In the genomic region with DNA sequence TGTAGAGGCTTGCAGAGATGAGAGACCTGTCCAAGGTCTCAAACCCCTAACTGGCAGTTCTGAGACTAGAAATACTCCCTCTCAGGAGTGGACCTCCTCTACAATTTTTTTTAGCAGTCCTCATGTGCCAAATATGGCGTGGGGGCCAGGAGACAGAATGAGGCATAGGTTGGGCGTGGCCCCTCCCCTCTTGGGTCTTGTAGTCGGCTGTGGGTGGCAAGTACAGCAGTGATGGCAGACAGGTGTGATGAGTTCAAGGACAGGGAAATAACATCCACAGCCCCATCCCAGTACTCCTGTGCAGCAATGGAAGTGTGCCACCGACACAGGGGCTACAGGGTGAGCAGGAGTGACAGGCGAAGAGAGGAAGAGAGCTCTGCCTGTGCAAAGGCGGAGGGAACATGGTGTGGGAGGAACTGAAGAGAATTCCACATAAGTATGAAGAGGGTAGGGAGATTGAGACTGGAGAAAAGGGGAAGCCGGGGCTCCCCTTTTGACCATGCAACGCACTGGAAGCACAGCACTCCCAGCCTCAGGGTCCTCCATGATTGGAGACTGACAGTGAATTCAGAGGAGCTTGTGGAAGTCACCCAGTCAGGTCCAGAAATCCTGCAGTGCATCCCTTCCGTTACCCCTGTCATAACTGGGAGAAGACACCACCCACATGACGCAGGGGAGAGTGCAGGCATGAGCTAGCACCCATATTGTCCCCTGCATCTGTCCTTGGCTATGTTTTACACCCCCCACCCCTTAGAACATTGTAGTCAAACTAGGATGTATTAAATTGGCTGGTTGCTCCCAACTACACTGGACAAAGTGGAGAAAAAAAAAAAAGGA, we compare ENCODE assay signal across 12 cellular contexts. TPM values are rescaled to one million over a fixed set of nuclear protein-coding genes. Genes with fewer than 3 reads are reported as not detected.
DNase-seq lines count a peak whose midpoint lies in the region; ATAC-seq and TF ChIP-seq lines count a peak whose summit lies in the region.
"Had no signal": no experiment of that assay in that cellular context is flagged by ENCODE, and none has a peak within 500 bp of the region (broad histone marks: within the 10 kb centered on the region; RNA-seq: fewer than 3 reads in every experiment).

No MANE protein-coding gene starts in this region.

- H3K27me3 Mint-ChIP-seq in activated naive CD4-positive, alpha-beta T cell treated with anti-CD3 and anti-CD28 coated beads for 36 hours (ENCODE audit: low read depth) = no peaks in the 10 kb centered on the region

- intact Hi-C loops in activated naive CD4-positive, alpha-beta T cell treated with anti-CD3 and anti-CD28 coated beads for 36 hours (cut with micrococcal nuclease) = no loop called here
- intact Hi-C loops in right cardiac atrium (cut with DNase I) (no loop called here), stomach (cut with DNase I; ENCODE audit: low total_unique reads) (no loop called here)

- TF ChIP-seq CTCF in Peyer's patch (IDR thresholded peaks at IDR 0.05) = no peak
- TF ChIP-seq CTCF in stomach (IDR thresholded peaks at IDR 0.05) = no peak

- CTCF ChIA-PET in activated naive CD4-positive, alpha-beta T cell treated with anti-CD3 and anti-CD28 coated beads for 36 hours (lab: Charles Lee) = interaction anchor here (0.5 to 9.1 kb wide), 5 partner anchors 8 to 80 kb away, joined by 3 to 200 read pairs (median 4); a partner anchor contains a TSS

- TF ChIP-seq EP300 in stomach (IDR thresholded peaks at IDR 0.05) = no peak

- H3K4me1 ChIP-seq in Peyer's patch (peaks cover 0 to 10% (median 4%) of the 10 kb centered on the region in 4 donors), right cardiac atrium (ENCODE audit: control insufficient read depth, insufficient read depth, low read length) (no peaks in the 10 kb centered on the region), stomach (peaks cover 8 to 59% (median 19%) of the 10 kb centered on the region in 4 donors)

- TF ChIP-seq POLR2A in Peyer's patch (IDR thresholded peaks at IDR 0.05) (peak in 1 of 2 donors; percentile 9), stomach (IDR thresholded peaks at IDR 0.05) (no peak)

- H3K27me3 ChIP-seq in Peyer's patch (no peaks in the 10 kb centered on the region), right cardiac atrium (ENCODE audit: control insufficient read depth, insufficient read depth) (no peaks in the 10 kb centered on the region), stomach (no peaks in the 10 kb centered on the region)
- H3K27me3 ChIP-seq: adrenal gland had no signal

- H3K36me3 ChIP-seq in Peyer's patch (peaks cover 0 to 52% (median 3%) of the 10 kb centered on the region in 3 donors), stomach (peaks cover 36 to 61% (median 53%) of the 10 kb centered on the region in 4 donors)

- H3K27ac Mint-ChIP-seq in activated naive CD4-positive, alpha-beta T cell treated with anti-CD3 and anti-CD28 coated beads for 36 hours = peak overlapping the region; percentile 17

- DNase-seq in activated naive CD4-positive, alpha-beta T cell treated with anti-CD3 and anti-CD28 coated beads for 36 hours = no peak
- DNase-seq in activated naive CD4-positive, alpha-beta T cell treated with anti-CD3 and anti-CD28 coated beads, Interleukin-2, amount 50 U/mL, for 16 hours = no peak
- DNase-seq in Peyer's patch = peak in 2 of 3 donors; percentile 42 to 64
- peak in 1 of 3 donors; percentile 54 for DNase-seq in right cardiac atrium
- no peak for DNase-seq in stomach
- DNase-seq in DMS 273 treated with DMSO at 0.1 percent for 48 hours (lab: John Stamatoyannopoulos, UW) = no peak
- DNase-seq in effector CD8-positive, alpha-beta T cell (lab: John Stamatoyannopoulos, UW) = no peak
- DNase-seq: activated CD4-positive, CD25-positive, alpha-beta regulatory T cell; adrenal gland; NCI-H1694 treated with DMSO at 0.1 percent for 48 hours; stimulated activated CD4-positive, alpha-beta T cell treated with anti-CD3 and anti-CD28 coated beads, Interleukin-1b, Interleukin-23, amount 100 ng/mL, for 48 hours had no signal

- H3K4me3 ChIP-seq in Peyer's patch = no peak overlapping the region
- H3K4me3 ChIP-seq in right cardiac atrium (ENCODE audit: low read length) = no peak overlapping the region
- no peak overlapping the region for H3K4me3 ChIP-seq in stomach
- H3K4me3 ChIP-seq: adrenal gland had no signal

- H3K27ac ChIP-seq in Peyer's patch (no peak overlapping the region), right cardiac atrium (ENCODE audit: low read length) (no peak overlapping the region), stomach (peak overlapping the region in 3 of 5 donors; percentile 36 to 49 (median 39))
- H3K27ac ChIP-seq: adrenal gland had no signal

- H3K4me3 Mint-ChIP-seq in activated naive CD4-positive, alpha-beta T cell treated with anti-CD3 and anti-CD28 coated beads for 36 hours = no peak overlapping the region

- H3K9me3 ChIP-seq in Peyer's patch = no peaks in the 10 kb centered on the region
- H3K9me3 ChIP-seq in right cardiac atrium (ENCODE audit: control insufficient read depth, low read length) = no peaks in the 10 kb centered on the region
- H3K9me3 ChIP-seq in stomach = no peaks in the 10 kb centered on the region
- H3K9me3 ChIP-seq: adrenal gland had no signal

- H3K4me1 Mint-ChIP-seq in activated naive CD4-positive, alpha-beta T cell treated with anti-CD3 and anti-CD28 coated beads for 36 hours (ENCODE audit: low read depth) = peaks cover 55% of the 10 kb centered on the region

- peak; percentile 15 to 22 for ATAC-seq in right cardiac atrium
- no peak for ATAC-seq in HG03571 (IDR thresholded peaks at IDR 0.05; ENCODE audit: unreplicated experiment)

- peaks cover 31% of the 10 kb centered on the region for H3K36me3 Mint-ChIP-seq in activated naive CD4-positive, alpha-beta T cell treated with anti-CD3 and anti-CD28 coated beads for 36 hours (ENCODE audit: low read depth)

- WGBS in right cardiac atrium = 78% methylated on average over 10 of the region's 10 CpGs
- 73 to 80% (median 77%) methylated on average over 10 of the region's 10 CpGs for whole genome bisulfite sequencing in stomach, 5 donors

- no peaks in the 10 kb centered on the region for H3K9me3 Mint-ChIP-seq in activated naive CD4-positive, alpha-beta T cell treated with anti-CD3 and anti-CD28 coated beads for 36 hours

RNA-seq across cellular contexts. Expression of a gene that starts 14.8 kb away (rescaled TPM):
- total RNA-seq in activated naive CD4-positive, alpha-beta T cell treated with anti-CD3 and anti-CD28 coated beads for 36 hours = not detected
- total RNA-seq in Peyer's patch = 1 to 10 TPM in 1 of 4 donors, not detected in 3; 2.5 TPM
- under 1 TPM in 2 of 4 donors, not detected in 2; 0.46 to 0.59 TPM for total RNA-seq in right cardiac atrium
- polyA plus RNA-seq in right cardiac atrium = 0.34 TPM
- 1 to 10 TPM in 1 of 5 donors, not detected in 4; 2.9 TPM for total RNA-seq in stomach
- polyA plus RNA-seq in stomach = under 1 TPM; 0.18 to 0.46 (median 0.19) TPM

RNA-seq across cellular contexts. Expression of a gene that starts 15.0 kb away (rescaled TPM):
- 100 to 1,000 TPM; 118 to 120 TPM for total RNA-seq in activated naive CD4-positive, alpha-beta T cell treated with anti-CD3 and anti-CD28 coated beads for 36 hours
- 100 to 1,000 TPM in 3 of 4 donors, 10 to 100 TPM in 1; 86.0 to 143 (median 108) TPM for total RNA-seq in Peyer's patch
- total RNA-seq in right cardiac atrium = 100 to 1,000 TPM in 3 of 4 donors, 10 to 100 TPM in 1; 98.6 to 126 (median 118) TPM
- polyA plus RNA-seq in right cardiac atrium = 94.6 TPM
- 100 to 1,000 TPM in 3 of 5 donors, 10 to 100 TPM in 1, 1 to 10 TPM in 1; 2.6 to 329 (median 190) TPM for total RNA-seq in stomach
- 10 to 100 TPM; 40.4 to 63.7 (median 57.9) TPM for polyA plus RNA-seq in stomach

RNA-seq across cellular contexts. Expression of a gene that starts 42.4 kb away (rescaled TPM):
- 100 to 1,000 TPM; 104 to 119 TPM for total RNA-seq in activated naive CD4-positive, alpha-beta T cell treated with anti-CD3 and anti-CD28 coated beads for 36 hours
- 100 to 1,000 TPM in 1 of 4 donors, 10 to 100 TPM in 3; 47.6 to 314 (median 80.8) TPM for total RNA-seq in Peyer's patch
- 10 to 100 TPM in 2 of 4 donors, 1 to 10 TPM in 2; 7.9 to 25.0 (median 13.1) TPM for total RNA-seq in right cardiac atrium
- polyA plus RNA-seq in right cardiac atrium = 8.2 TPM
- total RNA-seq in stomach = 100 to 1,000 TPM in 1 of 5 donors, 10 to 100 TPM in 4; 12.5 to 265 (median 40.2) TPM
- polyA plus RNA-seq in stomach = 10 to 100 TPM; 11.7 to 24.5 (median 14.2) TPM

Comparison
In these comparisons a context has a peak if more than half of its experiments do, and no peak if none do; other contexts are left out.
1. DNase-seq: peak in Peyer's patch (2 of 3); none in activated naive CD4-positive, alpha-beta T cell treated with anti-CD3 and anti-CD28 coated beads for 36 hours (single experiment), activated naive CD4-positive, alpha-beta T cell treated with anti-CD3 and anti-CD28 coated beads, Interleukin-2, amount 50 U/mL, for 16 hours (single experiment), stomach (single experiment), DMS 273 treated with DMSO at 0.1 percent for 48 hours (single experiment) and effector CD8-positive, alpha-beta T cell (single experiment).
2. H3K27ac ChIP-seq: peak in stomach (3 of 5); none in Peyer's patch (0 of 4) and right cardiac atrium (single experiment).